In the genomic region with DNA sequence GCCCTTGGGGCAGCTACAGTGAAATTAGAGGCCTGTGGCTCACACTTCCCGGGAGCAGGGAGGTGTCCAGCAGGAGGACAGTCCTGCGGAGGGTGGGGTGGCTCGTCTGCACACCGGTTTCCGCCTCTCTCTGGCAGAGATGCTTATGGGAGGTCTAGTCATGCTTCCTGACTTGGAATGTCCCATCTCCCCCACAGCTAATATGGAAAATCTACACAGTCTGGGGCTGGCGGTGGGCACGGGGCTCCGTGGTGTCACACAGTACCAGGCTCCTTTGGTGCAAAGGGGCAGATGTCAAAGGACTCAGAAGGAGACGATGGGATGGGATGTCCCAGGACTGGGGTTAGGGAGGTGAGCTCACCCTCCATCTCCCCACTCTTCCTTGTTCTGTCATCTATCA, we compare ENCODE assay signal across 19 cellular contexts. TPM values are rescaled to one million over a fixed set of nuclear protein-coding genes. Genes with fewer than 3 reads are reported as not detected.
"Had no signal": no experiment of that assay in that cellular context is flagged by ENCODE, and none has a peak within 500 bp of the region (broad histone marks: within the 10 kb centered on the region; RNA-seq: fewer than 3 reads in every experiment).

No MANE protein-coding gene starts in this region.

- H3K27ac ChIP-seq: body of pancreas, colonic mucosa, foreskin keratinocyte, neutrophil, pancreas, testis had no signal

- H3K27me3 ChIP-seq: body of pancreas, colonic mucosa, foreskin keratinocyte, neutrophil, pancreas, testis had no signal

- H3K4me3 ChIP-seq: body of pancreas, colonic mucosa, pancreas, testis had no signal

- ATAC-seq: activated CD4-positive, alpha-beta T cell treated with anti-CD3 and anti-CD28 coated beads for 36 hours; body of pancreas; foreskin keratinocyte; natural killer cell; pancreas; stimulated activated naive CD8-positive, alpha-beta T cell treated with anti-CD3 and anti-CD28 coated beads, Interleukin-15, amount 100 ng/mL, for 72 hours; WTC11 had no signal

- DNase-seq: activated CD4-positive, alpha-beta memory T cell treated with anti-CD3 and anti-CD28 coated beads for 36 hours; activated CD4-positive, alpha-beta T cell treated with anti-CD3 and anti-CD28 coated beads for 36 hours; activated gamma-delta T cell treated with Interleukin-2 at 50 U/mL for 16 hours; activated naive CD8-positive, alpha-beta T cell treated with anti-CD3 and anti-CD28 coated beads for 36 hours; activated T-cell treated with anti-CD3 and anti-CD28 coated beads for 4 hours; amniotic stem cell; caudate nucleus; colonic mucosa; foreskin keratinocyte; glutamatergic neuron; natural killer cell; stimulated activated naive CD8-positive, alpha-beta T cell treated with anti-CD3 and anti-CD28 coated beads, Interleukin-15, amount 100 ng/mL, for 72 hours; testis had no signal

- H3K36me3 ChIP-seq: colonic mucosa, neutrophil, pancreas had no signal

- H3K9me3 ChIP-seq: body of pancreas, colonic mucosa, neutrophil, pancreas, testis had no signal

- H3K4me1 ChIP-seq: body of pancreas, colonic mucosa, foreskin keratinocyte, pancreas, testis had no signal

RNA-seq across cellular contexts. Expression of a gene that starts 44.1 kb away (rescaled TPM):
- total RNA-seq: fibroblast of lung, foreskin keratinocyte had no signal
- polyA plus RNA-seq: fibroblast of lung, foreskin keratinocyte, keratinocyte had no signal
